ENCODE assay signal across 14 cellular contexts in the genomic region with DNA sequence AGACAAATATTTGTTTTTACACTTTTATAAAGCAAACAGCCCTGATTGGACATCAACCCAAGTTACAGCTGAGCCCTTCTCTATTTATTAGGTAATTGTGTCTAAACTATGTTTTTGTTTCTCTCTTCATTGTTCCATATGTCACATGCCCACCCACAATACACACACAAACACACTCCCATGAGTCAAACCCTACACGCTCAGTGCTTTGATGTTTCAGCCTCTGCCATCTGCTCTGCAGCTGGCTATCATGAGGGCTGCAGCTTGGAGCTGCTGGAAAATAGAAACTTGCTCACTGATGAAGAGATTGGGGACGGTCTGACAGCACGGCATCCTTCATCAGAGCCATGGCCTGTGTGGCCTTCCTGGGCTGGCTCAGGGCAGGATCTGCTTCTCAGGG. TPM values are rescaled to one million over a fixed set of nuclear protein-coding genes. Genes with fewer than 3 reads are reported as not detected.
DNase-seq lines count a peak whose midpoint lies in the region; TF ChIP-seq lines count a peak whose summit lies in the region.
"Had no signal": no experiment of that assay in that cellular context is flagged by ENCODE, and none has a peak within 500 bp of the region (broad histone marks: within the 10 kb centered on the region; RNA-seq: fewer than 3 reads in every experiment).

No MANE protein-coding gene starts in this region.

- TF ChIP-seq CTCF in cardiac fibroblast (IDR thresholded peaks at IDR 0.05; ENCODE audit: low read depth, low read length) (no peak), spleen (IDR thresholded peaks at IDR 0.05 in 8 of 11, conservative IDR thresholded peaks at IDR 0.05 in 3 of 11) (no peak)

- H3K9me3 ChIP-seq in spleen = peaks cover 0 to 15% (median 2%) of the 10 kb centered on the region in 8 donors
- H3K9me3 ChIP-seq in effector memory CD4-positive, alpha-beta T cell (ENCODE audit: control insufficient read depth, low read length) = no peaks in the 10 kb centered on the region

- no peak overlapping the region for H3K4me3 ChIP-seq in cardiac fibroblast (replicated peaks in 1 of 2; ENCODE audit: low read depth in 2 of 2, low read length in 2 of 2)
- H3K4me3 ChIP-seq in spleen = no peak overlapping the region
- no peak overlapping the region for H3K4me3 ChIP-seq in effector memory CD4-positive, alpha-beta T cell (ENCODE audit: insufficient read depth, low read depth, low read length, poor library complexity, severe bottlenecking)
- H3K4me3 ChIP-seq: left lung had no signal

- no peaks in the 10 kb centered on the region for H3K36me3 ChIP-seq in spleen
- no peaks in the 10 kb centered on the region for H3K36me3 ChIP-seq in effector memory CD4-positive, alpha-beta T cell (ENCODE audit: control insufficient read depth, insufficient read depth, low read length)
- H3K36me3 ChIP-seq: left lung had no signal

- peaks cover 3 to 19% (median 11%) of the 10 kb centered on the region in 6 donors for H3K4me1 ChIP-seq in spleen
- no peaks in the 10 kb centered on the region for H3K4me1 ChIP-seq in effector memory CD4-positive, alpha-beta T cell (ENCODE audit: control insufficient read depth, insufficient read depth, low read length, poor library complexity, severe bottlenecking)

- intact Hi-C loops in spleen (cut with DNase I; ENCODE audit: low total_unique reads) = no loop called here

- H3K27ac ChIP-seq in spleen = no peak overlapping the region
- H3K27ac ChIP-seq in effector memory CD4-positive, alpha-beta T cell (ENCODE audit: insufficient read depth, low read length, poor library complexity, severe bottlenecking) = no peak overlapping the region
- H3K27ac ChIP-seq: left lung had no signal

- no peaks in the 10 kb centered on the region for H3K27me3 ChIP-seq in spleen (replicated peaks in 1 of 7)
- no peaks in the 10 kb centered on the region for H3K27me3 ChIP-seq in effector memory CD4-positive, alpha-beta T cell (replicated peaks; ENCODE audit: control insufficient read depth, insufficient read depth, low read length, poor library complexity, severe bottlenecking)
- H3K27me3 ChIP-seq: left lung had no signal

- WGBS in spleen, 5 donors = 68 to 87% (median 75%) methylated on average over 3 of the region's 3 CpGs

- TF ChIP-seq POLR2A in spleen (IDR thresholded peaks at IDR 0.05) = no peak

- DNase-seq in ELR (ENCODE audit: low read depth) (peak; percentile 30), NCI-H510A treated with DMSO at 0.1 percent for 48 hours (lab: John Stamatoyannopoulos, UW) (peak; percentile 67), cardiac fibroblast (ENCODE audit: low read depth in 2 of 2) (peak; percentile 24 to 83), retina (peak; percentile 28), spleen (no peak), nucleus accumbens (lab: John Stamatoyannopoulos, UW) (no peak)
- no peak for DNase-seq in effector memory CD4-positive, alpha-beta T cell
- DNase-seq: activated CD4-positive, alpha-beta T cell treated with anti-CD3 and anti-CD28 coated beads, Interleukin-2, amount 10 ng/mL, durations not matched to agents 24 days and 14 days; activated T-cell treated with anti-CD3 and anti-CD28 coated beads, Interleukin-2, amount 50 U/mL, for 48 hours; CD4-positive, CD25-positive, alpha-beta regulatory T cell; left lung; NCI-H526; stimulated activated CD4-positive, alpha-beta T cell treated with anti-CD3 and anti-CD28 coated beads, Interleukin-2, amount 100 ng/mL, for 48 hours; trophoblast cell had no signal

RNA-seq across cellular contexts. Expression of a gene that starts 41.7 kb away (rescaled TPM):
- 10 to 100 TPM; 12.3 to 25.3 (median 17.0) TPM for total RNA-seq in spleen
- polyA plus RNA-seq in spleen = 10 to 100 TPM; 32.3 to 39.9 (median 39.3) TPM

Comparison
In these comparisons a context has a peak if more than half of its experiments do, and no peak if none do; other contexts are left out.
1. DNase-seq: peak in ELR (single experiment), NCI-H510A treated with DMSO at 0.1 percent for 48 hours (single experiment), cardiac fibroblast (2 of 2) and retina (single experiment); none in spleen (single experiment), nucleus accumbens (0 of 56) and effector memory CD4-positive, alpha-beta T cell (0 of 3).